Comparison of ENCODE assay signal across 11 cellular contexts in the genomic region with DNA sequence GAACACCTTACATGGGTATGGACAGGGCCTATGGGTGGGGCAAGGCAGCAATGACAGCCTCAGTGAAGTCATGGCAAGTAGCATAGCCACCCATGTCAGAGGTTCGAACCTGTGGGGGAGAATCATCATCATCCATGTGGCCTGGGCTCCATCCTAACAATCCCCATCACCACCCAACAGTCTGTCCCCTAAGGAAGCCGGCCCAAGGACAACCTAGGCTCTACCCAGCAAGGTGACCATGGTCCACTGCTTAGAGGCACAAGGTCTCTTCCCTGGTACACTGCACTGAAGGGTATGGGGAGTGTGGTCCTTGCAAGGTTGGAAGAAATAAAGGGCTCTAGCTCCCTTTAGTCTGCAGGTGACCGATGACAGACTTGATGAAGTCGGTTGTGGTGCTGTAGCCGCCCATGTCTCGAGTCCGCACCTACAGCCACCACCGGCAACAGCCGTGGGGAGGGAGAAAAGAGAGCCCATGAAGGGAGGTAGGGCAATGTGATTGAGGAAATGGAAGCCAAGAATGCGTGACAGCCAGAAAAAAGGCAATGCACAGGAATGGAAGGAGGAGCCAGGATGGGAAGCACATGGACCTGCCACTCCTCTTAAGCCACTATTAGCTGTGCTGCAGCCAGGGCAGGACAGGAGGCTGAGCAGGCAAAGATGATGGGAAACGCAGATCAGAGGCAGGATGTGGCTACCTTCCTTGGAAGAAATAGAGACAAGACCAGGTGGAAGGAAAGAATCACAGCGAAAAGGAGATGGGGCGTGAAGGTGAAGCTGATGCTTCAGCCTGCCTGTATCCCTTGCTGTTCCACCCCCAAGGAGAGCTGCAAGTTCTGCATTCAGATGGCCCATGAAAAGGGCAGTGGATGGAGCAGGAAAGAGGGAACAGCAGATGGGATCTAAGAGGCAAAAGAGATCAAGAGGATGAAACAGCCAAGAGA. TPM values are rescaled to one million over a fixed set of nuclear protein-coding genes. Genes with fewer than 3 reads are reported as not detected.
DNase-seq lines count a peak whose midpoint lies in the region; ATAC-seq and TF ChIP-seq lines count a peak whose summit lies in the region.
"Had no signal": no experiment of that assay in that cellular context is flagged by ENCODE, and none has a peak within 500 bp of the region (broad histone marks: within the 10 kb centered on the region; RNA-seq: fewer than 3 reads in every experiment).

No MANE protein-coding gene starts in this region.

- no peak overlapping the region for H3K9ac ChIP-seq in neural cell (ENCODE audit: low read length)

- no peak overlapping the region for H3K4me3 ChIP-seq in neural cell (ENCODE audit: low read length)
- no peak overlapping the region for H3K4me3 ChIP-seq in body of pancreas
- H3K4me3 ChIP-seq: coronary artery had no signal

- intact Hi-C loops in body of pancreas (cut with DNase I) = no loop called here
- intact Hi-C loops in cardiac septum (cut with DNase I) = no loop called here

- 73 to 80% methylated on average over 11 to 13 of the region's 13 CpGs for WGBS in body of pancreas, 2 donors

- peaks cover 6% of the 10 kb centered on the region for H3K36me3 ChIP-seq in neural cell (ENCODE audit: insufficient read depth, low read length)
- H3K36me3 ChIP-seq in body of pancreas (replicated peaks in 1 of 2; ENCODE audit: insufficient read depth in 1 of 2, low read depth in 2 of 2) = peaks cover 5 to 48% of the 10 kb centered on the region in 2 donors

- no peaks in the 10 kb centered on the region for H3K9me3 ChIP-seq in neural cell (ENCODE audit: low read length)
- no peaks in the 10 kb centered on the region for H3K9me3 ChIP-seq in body of pancreas

- no peak overlapping the region for H3K27ac ChIP-seq in neural cell (ENCODE audit: low read length)
- no peak overlapping the region for H3K27ac ChIP-seq in body of pancreas
- H3K27ac ChIP-seq: coronary artery, VCaP had no signal

- TF ChIP-seq POLR2A in body of pancreas (IDR thresholded peaks at IDR 0.05) = no peak

- peaks cover 5% of the 10 kb centered on the region for H4K20me1 ChIP-seq in neural cell (ENCODE audit: insufficient read depth)

- no peak for TF ChIP-seq EP300 in neural cell (conservative IDR thresholded peaks at IDR 0.05; ENCODE audit: poor library complexity, severe bottlenecking)

- H2AFZ ChIP-seq in neural cell (ENCODE audit: low read depth, low read length) = no peak overlapping the region

- no peak for DNase-seq in activated CD4-positive, CD25-positive, alpha-beta regulatory T cell treated with anti-CD3 and anti-CD28 coated beads, Interleukin-2, amount 50 U/mL, for 72 hours
- DNase-seq in M059J (ENCODE audit: low read depth) (peak; percentile 39), body of pancreas (no peak), cardiac septum (ENCODE audit: low spot score) (no peak), activated gamma-delta T cell treated with Interleukin-2 at 50 U/mL for 16 hours (no peak)
- DNase-seq in activated T-cell treated with anti-CD3 and anti-CD28 coated beads, Interleukin-2, amount 50 U/mL, for 48 hours = peak; percentile 62 to 63
- DNase-seq: NCI-H2227 treated with DMSO at 0.1 percent for 48 hours had no signal

- H3K27me3 ChIP-seq in neural cell (ENCODE audit: insufficient read depth, low read depth, low read length) (no peaks in the 10 kb centered on the region), body of pancreas (no peaks in the 10 kb centered on the region)

- H3K9me2 ChIP-seq in neural cell (ENCODE audit: insufficient read depth, low read length) = no peaks in the 10 kb centered on the region

- TF ChIP-seq RAD21 in neural cell (conservative IDR thresholded peaks at IDR 0.05) = no peak

- H3F3A ChIP-seq in neural cell (ENCODE audit: insufficient read depth, low read length, poor library complexity, severe bottlenecking) = no peaks in the 10 kb centered on the region

- H3K4me1 ChIP-seq in body of pancreas = peaks cover 23% of the 10 kb centered on the region

- H3K79me2 ChIP-seq in neural cell (replicated peaks; ENCODE audit: insufficient read depth, low read length) = peaks cover 15% of the 10 kb centered on the region

- peak; percentile 30 to 31 for ATAC-seq in activated CD4-positive, CD25-positive, alpha-beta regulatory T cell treated with anti-CD3 and anti-CD28 coated beads, Interleukin-2, amount 50 U/mL, for 24 hours
- no peak for ATAC-seq in body of pancreas

- TF ChIP-seq CTCF in neural cell (IDR thresholded peaks at IDR 0.05; ENCODE audit: poor library complexity, severe bottlenecking) (no peak), body of pancreas (IDR thresholded peaks at IDR 0.05) (no peak)

- no peak overlapping the region for H3K4me2 ChIP-seq in neural cell (ENCODE audit: low read length)

TF ChIP-seq in neural cell, 6 proteins besides CTCF, POLR2A, EP300 and RAD21:
- TF ChIP-seq MXI1 (conservative IDR thresholded peaks at IDR 0.05; ENCODE audit: poor library complexity, severe bottlenecking) (no peak), POLR2AphosphoS5 (IDR thresholded peaks at IDR 0.05) (peak; percentile 10)
- TF ChIP-seq, protein P1, sequence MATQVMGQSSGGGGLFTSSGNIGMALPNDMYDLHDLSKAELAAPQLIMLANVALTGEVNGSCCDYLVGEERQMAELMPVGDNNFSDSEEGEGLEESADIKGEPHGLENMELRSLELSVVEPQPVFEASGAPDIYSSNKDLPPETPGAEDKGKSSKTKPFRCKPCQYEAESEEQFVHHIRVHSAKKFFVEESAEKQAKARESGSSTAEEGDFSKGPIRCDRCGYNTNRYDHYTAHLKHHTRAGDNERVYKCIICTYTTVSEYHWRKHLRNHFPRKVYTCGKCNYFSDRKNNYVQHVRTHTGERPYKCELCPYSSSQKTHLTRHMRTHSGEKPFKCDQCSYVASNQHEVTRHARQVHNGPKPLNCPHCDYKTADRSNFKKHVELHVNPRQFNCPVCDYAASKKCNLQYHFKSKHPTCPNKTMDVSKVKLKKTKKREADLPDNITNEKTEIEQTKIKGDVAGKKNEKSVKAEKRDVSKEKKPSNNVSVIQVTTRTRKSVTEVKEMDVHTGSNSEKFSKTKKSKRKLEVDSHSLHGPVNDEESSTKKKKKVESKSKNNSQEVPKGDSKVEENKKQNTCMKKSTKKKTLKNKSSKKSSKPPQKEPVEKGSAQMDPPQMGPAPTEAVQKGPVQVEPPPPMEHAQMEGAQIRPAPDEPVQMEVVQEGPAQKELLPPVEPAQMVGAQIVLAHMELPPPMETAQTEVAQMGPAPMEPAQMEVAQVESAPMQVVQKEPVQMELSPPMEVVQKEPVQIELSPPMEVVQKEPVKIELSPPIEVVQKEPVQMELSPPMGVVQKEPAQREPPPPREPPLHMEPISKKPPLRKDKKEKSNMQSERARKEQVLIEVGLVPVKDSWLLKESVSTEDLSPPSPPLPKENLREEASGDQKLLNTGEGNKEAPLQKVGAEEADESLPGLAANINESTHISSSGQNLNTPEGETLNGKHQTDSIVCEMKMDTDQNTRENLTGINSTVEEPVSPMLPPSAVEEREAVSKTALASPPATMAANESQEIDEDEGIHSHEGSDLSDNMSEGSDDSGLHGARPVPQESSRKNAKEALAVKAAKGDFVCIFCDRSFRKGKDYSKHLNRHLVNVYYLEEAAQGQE (IDR thresholded peaks at IDR 0.05; ENCODE audit: borderline replicate concordance) = no peak

RNA-seq across cellular contexts. Expression of a gene that starts 5.3 kb away (rescaled TPM):
- total RNA-seq in M059J (2014; rRNA removed; shearing (Covaris generic)) = 206 and 210 TPM in 2 replicates
- polyA plus RNA-seq in neural cell = 296 and 307 TPM in 2 replicates
- 93.0 and 101 TPM in 2 replicates for polyA minus RNA-seq in neural cell
- total RNA-seq in body of pancreas = 10 to 100 TPM; 65.4 to 77.1 TPM
- total RNA-seq in cardiac septum = 121 TPM

RNA-seq across cellular contexts. Expression of a gene that starts 6.3 kb away (rescaled TPM):
- 120 and 163 TPM in 2 replicates for total RNA-seq in M059J (2014; rRNA removed; shearing (Covaris generic))
- 184 and 188 TPM in 2 replicates for polyA plus RNA-seq in neural cell
- polyA minus RNA-seq in neural cell = 126 and 134 TPM in 2 replicates
- total RNA-seq in body of pancreas (100 to 1,000 TPM in 1 of 2 donors, 10 to 100 TPM in 1; 57.1 to 165 TPM), cardiac septum (62.2 TPM)

RNA-seq across cellular contexts. Expression of a gene that starts 33.9 kb away (rescaled TPM):
- 1.1 and 1.5 TPM in 2 replicates for total RNA-seq in M059J (2014; rRNA removed; shearing (Covaris generic))
- polyA plus RNA-seq in neural cell = 10.3 and 13.2 TPM in 2 replicates
- 8.0 and 9.1 TPM in 2 replicates for polyA minus RNA-seq in neural cell
- total RNA-seq in body of pancreas = 10 to 100 TPM in 1 of 2 donors, 1 to 10 TPM in 1; 9.6 to 13.0 TPM
- total RNA-seq in cardiac septum = 4.8 TPM

Comparison
In these comparisons a context has a peak if more than half of its experiments do, and no peak if none do; other contexts are left out.
1. DNase-seq: peak in M059J (single experiment) and activated T-cell treated with anti-CD3 and anti-CD28 coated beads, Interleukin-2, amount 50 U/mL, for 48 hours (2 of 2); none in activated CD4-positive, CD25-positive, alpha-beta regulatory T cell treated with anti-CD3 and anti-CD28 coated beads, Interleukin-2, amount 50 U/mL, for 72 hours (single experiment), body of pancreas (0 of 4), cardiac septum (single experiment) and activated gamma-delta T cell treated with Interleukin-2 at 50 U/mL for 16 hours (single experiment).